ENCODE assay signal across 8 cellular contexts in genomic region chr3:184543848-184544512, GRCh38. TPM values are rescaled to one million over a fixed set of nuclear protein-coding genes. Genes with fewer than 3 reads are reported as not detected.
A peak's percentile ranks its signal among the peaks of the same experiment; 100 is the strongest.
DNase-seq lines count a peak whose midpoint lies in the region; ATAC-seq and TF ChIP-seq lines count a peak whose summit lies in the region.

No MANE protein-coding gene starts in this region.

- H3K4me1 ChIP-seq in spleen = peaks cover 0 to 28% (median 14%) of the 10 kb centered on the region in 6 donors

- no peak overlapping the region for H3K27ac ChIP-seq in spleen

- H3K27me3 ChIP-seq in H7 (ENCODE audit: control insufficient read depth, insufficient read depth, low read length) (peaks cover 5% of the 10 kb centered on the region), spleen (replicated peaks in 1 of 7) (peaks cover 0 to 43% (median 13%) of the 10 kb centered on the region in 7 donors)

- peak; percentile 85 for TF ChIP-seq CTCF in astrocyte of the cerebellum (IDR thresholded peaks at IDR 0.05; ENCODE audit: low read depth, low read length, missing control alignments)
- peak; percentile 72 to 95 (median 90) for TF ChIP-seq CTCF in spleen (IDR thresholded peaks at IDR 0.05 in 8 of 11, conservative IDR thresholded peaks at IDR 0.05 in 3 of 11)

- H3K36me3 ChIP-seq in H7 (replicated peaks; ENCODE audit: control insufficient read depth, insufficient read depth, low read length) = no peaks in the 10 kb centered on the region
- H3K36me3 ChIP-seq in spleen = no peaks in the 10 kb centered on the region

- DNase-seq in CMK (ENCODE audit: low read depth) = peak; percentile 52
- peak; percentile 90 for DNase-seq in H7
- DNase-seq in NCI-H2081 (lab: John Stamatoyannopoulos, UW) = peak; percentile 93 to 94
- peak; percentile 33 for DNase-seq in T-helper 22 cell (ENCODE audit: low read depth)
- peak; percentile 78 for DNase-seq in astrocyte of the cerebellum (ENCODE audit: low read depth)
- DNase-seq in hippocampal formation (lab: John Stamatoyannopoulos, UW) = peak; percentile 66 to 68
- DNase-seq in spleen = peak; percentile 83

- WGBS in spleen, 5 donors = 10 to 11% (median 11%) methylated on average over 17 to 18 of the region's 18 CpGs

- H3K4me3 ChIP-seq in H7 (ENCODE audit: insufficient read depth, low read depth, low read length) (no peak overlapping the region), astrocyte of the cerebellum (ENCODE audit: low read depth, low read length) (no peak overlapping the region), spleen (peak overlapping the region in 1 of 8 donors; percentile 23)

- no peaks in the 10 kb centered on the region for H3K9me3 ChIP-seq in spleen

- intact Hi-C loops in spleen (cut with DNase I; ENCODE audit: low total_unique reads) = loop anchor here (2.0 to 5.0 kb wide), 2 partner anchors 127 to 172 kb away; no protein-coding TSS in a partner anchor

- in situ Hi-C loops in astrocyte of the cerebellum (cut with HindIII; ENCODE audit: low sequenced_read_pairs) = loop anchor here (5.0 kb wide), 1 partner anchor 62 kb away; no protein-coding TSS in a partner anchor

- no peak for ATAC-seq in HG03457 (IDR thresholded peaks at IDR 0.05; ENCODE audit: unreplicated experiment)

- TF ChIP-seq POLR2A in spleen (IDR thresholded peaks at IDR 0.05) = no peak

RNA-seq across cellular contexts. Expression of gene EPHB3, which starts 17.6 kb away (rescaled TPM):
- 8.4 and 11.1 TPM in 2 replicates for total RNA-seq in H7 (2014; rRNA removed; shearing (Covaris generic))
- 1 to 10 TPM in 4 of 7 donors, under 1 TPM in 3; 0.23 to 2.3 (median 1.3) TPM for total RNA-seq in spleen
- polyA plus RNA-seq in spleen = under 1 TPM; 0.48 to 0.98 (median 0.52) TPM

Comparison
In these comparisons a context has a peak if more than half of its experiments do, and no peak if none do; other contexts are left out.
1. DNase-seq: peak in every context shown above with its lines; median percentile 94 in NCI-H2081; 90 in H7; 83 in spleen; 78 in astrocyte of the cerebellum; 67 in hippocampal formation; 52 in CMK; 33 in T-helper 22 cell.